Comparison of ENCODE assay signal across 1 cellular context in genomic region chr4:5018096-5018495, GRCh38.
TF ChIP-seq lines count a peak whose summit lies in the region.

No MANE protein-coding gene starts in this region.

TF ChIP-seq in IMR-90, 13 proteins besides CTCF, POLR2A, EP300 and RAD21 (continued from another document):
- TF ChIP-seq, protein P1, sequence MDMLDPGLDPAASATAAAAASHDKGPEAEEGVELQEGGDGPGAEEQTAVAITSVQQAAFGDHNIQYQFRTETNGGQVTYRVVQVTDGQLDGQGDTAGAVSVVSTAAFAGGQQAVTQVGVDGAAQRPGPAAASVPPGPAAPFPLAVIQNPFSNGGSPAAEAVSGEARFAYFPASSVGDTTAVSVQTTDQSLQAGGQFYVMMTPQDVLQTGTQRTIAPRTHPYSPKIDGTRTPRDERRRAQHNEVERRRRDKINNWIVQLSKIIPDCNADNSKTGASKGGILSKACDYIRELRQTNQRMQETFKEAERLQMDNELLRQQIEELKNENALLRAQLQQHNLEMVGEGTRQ (IDR thresholded peaks at IDR 0.05; ENCODE audit: low read depth, low read length) = no peak
- TF ChIP-seq SMC3 (IDR thresholded peaks at IDR 0.05; ENCODE audit: low read depth, low read length) (no peak), CHD1 (IDR thresholded peaks at IDR 0.05; ENCODE audit: low read depth, low read length) (no peak), NFE2L2 (IDR thresholded peaks at IDR 0.05; ENCODE audit: low read depth, low read length) (no peak), RCOR1 (IDR thresholded peaks at IDR 0.05; ENCODE audit: insufficient replicate concordance, low read length) (no peak), RFX5 (IDR thresholded peaks at IDR 0.05; ENCODE audit: low read depth, low read length) (no peak), MAZ (IDR thresholded peaks at IDR 0.05; ENCODE audit: borderline replicate concordance, low read depth, low read length) (no peak), CEBPB (IDR thresholded peaks at IDR 0.05; ENCODE audit: low read depth, low read length) (no peak), BHLHE40 (IDR thresholded peaks at IDR 0.05; ENCODE audit: low read depth, low read length) (no peak), MAFK (IDR thresholded peaks at IDR 0.05; ENCODE audit: low read depth, low read length) (no peak), MXI1 (IDR thresholded peaks at IDR 0.05; ENCODE audit: borderline replicate concordance, low read depth, low read length) (no peak)
